ENCODE assay signal across 8 cellular contexts in the genomic region with DNA sequence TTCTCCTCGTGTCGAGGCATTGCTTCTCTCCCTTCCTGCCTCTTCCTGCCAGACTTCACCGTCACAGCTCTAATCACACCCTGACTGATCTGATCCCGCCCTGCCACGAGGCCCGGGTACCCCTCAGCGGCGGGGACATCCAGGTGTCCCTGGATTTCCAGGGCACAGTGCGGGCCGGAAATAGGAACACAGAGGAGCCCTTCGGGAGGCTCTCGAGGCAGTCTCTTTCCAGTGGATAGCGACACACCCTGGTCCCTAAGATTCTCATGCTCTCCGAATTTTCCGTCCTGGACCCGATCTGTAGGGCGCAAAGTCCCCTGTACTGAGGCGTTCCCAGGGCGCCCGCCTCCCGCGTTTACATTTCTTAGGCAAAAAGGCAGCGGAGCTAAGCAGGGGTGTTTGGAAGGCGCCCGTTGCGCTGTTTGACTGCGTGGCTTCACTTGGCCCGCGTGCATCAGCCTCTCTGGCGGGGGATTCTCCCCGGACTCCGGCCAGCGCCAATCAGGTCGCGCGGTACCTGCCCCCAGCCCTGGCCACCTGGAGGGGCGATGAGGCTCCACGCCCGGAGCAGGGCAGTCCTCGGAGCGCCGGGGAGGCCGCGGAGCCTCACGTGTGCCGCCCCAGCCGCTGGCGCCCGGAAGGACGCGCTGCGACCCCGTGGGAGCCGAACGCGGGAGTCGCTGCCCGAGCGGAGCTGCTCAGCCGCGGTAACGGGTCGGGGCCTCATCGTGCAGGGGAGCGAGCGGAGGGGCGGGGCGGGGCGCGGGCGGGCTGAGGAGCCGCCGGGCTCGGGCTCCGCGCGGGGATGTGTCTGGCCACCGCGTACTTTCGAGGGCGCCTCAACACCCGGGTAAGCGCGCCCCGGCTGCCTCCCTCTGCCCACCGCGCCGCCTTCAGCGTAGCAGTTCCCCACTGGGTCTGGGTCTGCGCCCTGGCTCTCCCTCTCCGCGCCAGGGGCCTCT. TPM values are rescaled to one million over a fixed set of nuclear protein-coding genes. Genes with fewer than 3 reads are reported as not detected.
A peak's percentile ranks its signal among the peaks of the same experiment; 100 is the strongest.
DNase-seq lines count a peak whose midpoint lies in the region; ATAC-seq, FAIRE-seq and TF ChIP-seq lines count a peak whose summit lies in the region.

A gene (plus strand): TSS at position 575 of the 962 bp plus-strand sequence. CDS start 69,807 bp downstream, outside the sequence.

- TF ChIP-seq EP300 in H1 (IDR thresholded peaks at IDR 0.05; ENCODE audit: borderline replicate concordance in 1 of 2, low read depth in 2 of 2, low read length in 2 of 2): no peak

- H2AK5ac ChIP-seq in H1 (ENCODE audit: low read depth, low read length): no peak within 1 kb of the TSS

- FAIRE-seq in H1 (lab: Jason Lieb, UNC): no peak

- TF ChIP-seq CTCF in H1 (IDR thresholded peaks at IDR 0.05; ENCODE audit: control extremely low read depth in 1 of 3, insufficient read depth in 1 of 3, low read depth in 1 of 3, low read length in 3 of 3) (no peak), omental fat pad (IDR thresholded peaks at IDR 0.05) (no peak)

- H3K36me3 ChIP-seq in H1 (ENCODE audit: control insufficient read depth in 2 of 4, insufficient read depth in 4 of 4, low read length in 3 of 4): peaks cover 0 to 10% (median 0%) of the 10 kb centered on the region in 4 experiments; a peak in 1 of 8 replicates

- no peak within 1 kb of the TSS for H3K27ac ChIP-seq in H1 (ENCODE audit: low read depth, low read length)

- H2BK20ac ChIP-seq in H1 (ENCODE audit: low read length): no peak within 1 kb of the TSS

- CTCF ChIA-PET in H1 (lab: Charles Lee; ENCODE audit: partially characterized antibody): interaction anchor here (1.0 to 2.0 kb wide), 3 partner anchors 20 to 72 kb away, joined by 3 to 8 read pairs (median 5); no protein-coding TSS in a partner anchor

- TF ChIP-seq POLR2A in H1 (IDR thresholded peaks at IDR 0.05; ENCODE audit: control extremely low read depth in 1 of 2, low read depth in 2 of 2, low read length in 2 of 2): no peak

- H3K4ac ChIP-seq in H1 (replicated peaks; ENCODE audit: insufficient read length, low read depth, low read length): no peak within 1 kb of the TSS

- no peak within 1 kb of the TSS for H3K56ac ChIP-seq in H1 (replicated peaks; ENCODE audit: insufficient read length, low read depth, low read length)

- 3% methylated on average over 45 of the region's 92 CpGs; no CpG with 5 or more reads in 1 of the 2 experiments for WGBS in H1 (ENCODE audit: extremely low coverage in 1 of 2, insufficient coverage in 1 of 2, insufficient read length in 1 of 2, insufficient replicate concordance in 2 of 2, low coverage in 1 of 2, low lambda C conversion rate in 2 of 2, missing lambda C conversion rate in 1 of 2), 2 experiments

- DNase-seq in DMS53 (lab: John Stamatoyannopoulos, UW): peak; percentile 86
- DNase-seq in NCI-H2171 (lab: John Stamatoyannopoulos, UW): peak; percentile 17
- peak in 1 of 2 experiments; percentile 73 for DNase-seq in H1 (ENCODE audit: low read depth in 1 of 2, low spot score in 2 of 2)
- DNase-seq in omental fat pad (ENCODE audit: low spot score): no peak
- no peak for DNase-seq in HT-29 (ENCODE audit: low spot score)
- no peak for DNase-seq in amniotic stem cell (lab: John Stamatoyannopoulos, UW)

- H2BK15ac ChIP-seq in H1 (ENCODE audit: low read length): no peak within 1 kb of the TSS; the same call in 1 of the 2 replicates

- H3K79me1 ChIP-seq in H1 (ENCODE audit: low read depth, low read length): no peaks in the 10 kb centered on the region

- H3K4me3 ChIP-seq in H1 (ENCODE audit: extremely low read depth in 1 of 4, insufficient read depth in 2 of 4, low read depth in 3 of 4, low read length in 4 of 4): peak within 1 kb of the TSS; percentile 34 to 66 (median 42)

- H3K9me3 ChIP-seq in H1 (ENCODE audit: insufficient read depth in 2 of 2, low read depth in 1 of 2, low read length in 1 of 2): no peaks in the 10 kb centered on the region

- no peak within 1 kb of the TSS for H3K14ac ChIP-seq in H1 (ENCODE audit: insufficient read length)

- no peaks in the 10 kb centered on the region for H3K79me2 ChIP-seq in H1 (ENCODE audit: control insufficient read depth in 1 of 2, insufficient read depth in 2 of 2, low read length in 2 of 2)

- H3K27me3 ChIP-seq in H1 (replicated peaks in 1 of 4; ENCODE audit: control insufficient read depth in 3 of 4, extremely low read depth in 1 of 4, insufficient read depth in 3 of 4, low read length in 3 of 4): peaks cover 47 to 72% (median 61%) of the 10 kb centered on the region in 4 experiments

- POLR2A ChIA-PET in H1 (lab: Charles Lee; ENCODE audit: partially characterized antibody): no interaction called here

- peak within 1 kb of the TSS; percentile 32 for H3K18ac ChIP-seq in H1 (ENCODE audit: extremely low read depth, low read length)

- peaks cover 0 to 13% (median 6%) of the 10 kb centered on the region in 4 experiments; a peak in 6 of 7 replicates for H3K4me1 ChIP-seq in H1 (replicated peaks in 1 of 4; ENCODE audit: control insufficient read depth in 3 of 4, insufficient read depth in 4 of 4, low read length in 3 of 4)

- no peak within 1 kb of the TSS for H3K23ac ChIP-seq in H1 (ENCODE audit: insufficient read length)

- no peak within 1 kb of the TSS; the same call in 1 of the 2 replicates for H2BK12ac ChIP-seq in H1 (ENCODE audit: low read depth, low read length)

- no peak for TF ChIP-seq RAD21 in H1 (IDR thresholded peaks at IDR 0.05 in 1 of 2, conservative IDR thresholded peaks at IDR 0.05 in 1 of 2; ENCODE audit: low read depth in 2 of 2, low read length in 2 of 2)

- peak within 1 kb of the TSS in 1 of 4 experiments; percentile 84; a peak in 1 of 7 replicates for H3K9ac ChIP-seq in H1 (replicated peaks in 1 of 4; ENCODE audit: extremely low read depth in 1 of 4, low read depth in 3 of 4, low read length in 3 of 4)

- no peak within 1 kb of the TSS for H4K8ac ChIP-seq in H1 (ENCODE audit: extremely low read depth, insufficient read depth, low read length)

- peaks cover 12% of the 10 kb centered on the region; the same call in 1 of the 2 replicates for H3K23me2 ChIP-seq in H1 (ENCODE audit: low read depth, low read length)

- ATAC-seq in omental fat pad (ENCODE audit: low FRiP score) (peak; percentile 64), HG02970 (IDR thresholded peaks at IDR 0.05; ENCODE audit: low FRiP score, unreplicated experiment) (no peak), GM21786 (IDR thresholded peaks at IDR 0.05; ENCODE audit: unreplicated experiment) (no peak)

- H4K20me1 ChIP-seq in H1 (replicated peaks in 1 of 2; ENCODE audit: control insufficient read depth in 1 of 2, insufficient read depth in 2 of 2, low read length in 2 of 2): peaks cover 0 to 2% of the 10 kb centered on the region in 2 experiments

- no peak within 1 kb of the TSS for H4K5ac ChIP-seq in H1 (ENCODE audit: insufficient read length, low read depth, low read length)

- H2AFZ ChIP-seq in H1 (ENCODE audit: low read length): peak within 1 kb of the TSS; percentile 86

- no peak within 1 kb of the TSS for H2BK5ac ChIP-seq in H1 (ENCODE audit: low read depth, low read length)

- H4K91ac ChIP-seq in H1 (replicated peaks; ENCODE audit: insufficient read length, low read length): no peak within 1 kb of the TSS

- peak within 1 kb of the TSS; percentile 66 to 87 for H3K4me2 ChIP-seq in H1 (ENCODE audit: insufficient read depth in 1 of 2, low read depth in 2 of 2, low read length in 2 of 2)

- no peak within 1 kb of the TSS for H2BK120ac ChIP-seq in H1 (replicated peaks; ENCODE audit: low read depth, low read length)

TF ChIP-seq in H1, 55 proteins besides CTCF, POLR2A, EP300 and RAD21:
- TF ChIP-seq, protein P1, sequence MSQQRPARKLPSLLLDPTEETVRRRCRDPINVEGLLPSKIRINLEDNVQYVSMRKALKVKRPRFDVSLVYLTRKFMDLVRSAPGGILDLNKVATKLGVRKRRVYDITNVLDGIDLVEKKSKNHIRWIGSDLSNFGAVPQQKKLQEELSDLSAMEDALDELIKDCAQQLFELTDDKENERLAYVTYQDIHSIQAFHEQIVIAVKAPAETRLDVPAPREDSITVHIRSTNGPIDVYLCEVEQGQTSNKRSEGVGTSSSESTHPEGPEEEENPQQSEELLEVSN (IDR thresholded peaks at IDR 0.05): peak; percentile 92
- TF ChIP-seq SUZ12 (IDR thresholded peaks at IDR 0.05; ENCODE audit: low read length) (peak; percentile 83), TBP (IDR thresholded peaks at IDR 0.05; ENCODE audit: low read depth, low read length) (no peak), SIRT6 (IDR thresholded peaks at IDR 0.05; ENCODE audit: low read length) (no peak), KDM4A (IDR thresholded peaks at IDR 0.05; ENCODE audit: low read depth, low read length, severe bottlenecking) (peak; percentile 53), JUN (IDR thresholded peaks at IDR 0.05; ENCODE audit: low read depth, low read length) (no peak), PHF8 (conservative IDR thresholded peaks at IDR 0.05; ENCODE audit: low read depth, low read length) (no peak), EZH2 (IDR thresholded peaks at IDR 0.05; ENCODE audit: low read depth, low read length, severe bottlenecking) (peak; percentile 94), HDAC2 (IDR thresholded peaks at IDR 0.05; ENCODE audit: borderline replicate concordance in 1 of 2, low read depth in 2 of 2, low read length in 2 of 2) (peak in 1 of 2 experiments; percentile 53; a peak in 1 of 4 replicates)
- TF ChIP-seq, protein P2, sequence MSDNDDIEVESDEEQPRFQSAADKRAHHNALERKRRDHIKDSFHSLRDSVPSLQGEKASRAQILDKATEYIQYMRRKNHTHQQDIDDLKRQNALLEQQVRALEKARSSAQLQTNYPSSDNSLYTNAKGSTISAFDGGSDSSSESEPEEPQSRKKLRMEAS (IDR thresholded peaks at IDR 0.05): peak; percentile 83

RNA-seq across cellular contexts. Expression of the gene that starts here (rescaled TPM):
- 0.13 TPM in 2 replicates for total RNA-seq in H1 (2021; fragmentation: NEBNext Ultra II Directional; extraction: Animal tissue kit (Norgen Biotek cat#: 25700))
- 0.18 and 0.28 TPM in 2 replicates for polyA plus RNA-seq in H1 (2011; rRNA removed)
- 0.14 TPM for polyA plus RNA-seq in H1 (2011; cell fraction: cytosol; rRNA removed)
- 0.20 TPM for polyA plus RNA-seq in H1 (2011; cell fraction: nucleus; rRNA removed)
- polyA plus RNA-seq in H1 (2012, experiment 1 of 2): 0.26 to 0.31 TPM (median 0.27 TPM) in 4 replicates
- polyA plus RNA-seq in H1 (2012, experiment 2 of 2): 0.14 TPM
- 0.08 TPM for polyA plus RNA-seq in H1 (2013, experiment 1 of 2)
- polyA plus RNA-seq in H1 (2013, experiment 2 of 2): 0.13 TPM
- polyA minus RNA-seq in H1 (2011; rRNA and poly(A)+ RNA removed): 0.06 and 0.22 TPM in 2 replicates
- not detected for polyA minus RNA-seq in H1 (2011; cell fraction: cytosol; rRNA and poly(A)+ RNA removed)
- polyA minus RNA-seq in H1 (2011; cell fraction: nucleus; rRNA and poly(A)+ RNA removed): 0.30 TPM
- under 1 TPM in 2 of 4 donors, not detected in 2; 0.13 to 0.56 TPM for total RNA-seq in omental fat pad
- not detected in 2 replicates for total RNA-seq in HT-29 (2014; rRNA removed; shearing (Covaris generic))

Comparison
In these comparisons a context has a peak if more than half of its experiments do, and no peak if none do; other contexts are left out.
1. Peak in ATAC-seq in omental fat pad; RNA of the gene not detected or under 1 TPM.
2. DNase-seq: peak in DMS53 (single experiment) and NCI-H2171 (single experiment); none in omental fat pad (single experiment), HT-29 (single experiment) and amniotic stem cell (single experiment).